In the genomic region with DNA sequence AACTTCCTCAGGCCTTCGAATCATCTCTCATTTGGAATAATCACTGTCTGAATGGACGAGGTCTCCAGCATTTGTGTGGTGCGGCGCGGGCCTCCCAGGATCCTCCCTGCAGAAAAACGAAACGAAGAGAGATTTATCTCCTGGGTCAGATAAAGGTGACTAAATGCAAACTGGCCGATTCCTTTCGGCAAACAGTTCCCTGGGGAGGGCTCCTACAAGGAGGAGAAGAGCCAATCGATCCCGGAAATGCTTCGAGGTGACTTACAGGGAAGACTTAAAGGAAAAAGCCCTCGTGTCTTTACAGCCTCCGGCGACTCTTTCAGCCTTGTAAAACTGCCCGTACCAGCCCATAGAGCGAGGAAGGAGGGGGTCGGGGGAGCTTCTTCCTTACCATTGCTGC, we compare ENCODE assay signal across 1 cellular context.
TF ChIP-seq lines count a peak whose summit lies in the region.

No MANE protein-coding gene starts in this region.

TF ChIP-seq in WTC11, 78 proteins besides CTCF, POLR2A, EP300 and RAD21 (continued from another document):
- TF ChIP-seq, protein P1, sequence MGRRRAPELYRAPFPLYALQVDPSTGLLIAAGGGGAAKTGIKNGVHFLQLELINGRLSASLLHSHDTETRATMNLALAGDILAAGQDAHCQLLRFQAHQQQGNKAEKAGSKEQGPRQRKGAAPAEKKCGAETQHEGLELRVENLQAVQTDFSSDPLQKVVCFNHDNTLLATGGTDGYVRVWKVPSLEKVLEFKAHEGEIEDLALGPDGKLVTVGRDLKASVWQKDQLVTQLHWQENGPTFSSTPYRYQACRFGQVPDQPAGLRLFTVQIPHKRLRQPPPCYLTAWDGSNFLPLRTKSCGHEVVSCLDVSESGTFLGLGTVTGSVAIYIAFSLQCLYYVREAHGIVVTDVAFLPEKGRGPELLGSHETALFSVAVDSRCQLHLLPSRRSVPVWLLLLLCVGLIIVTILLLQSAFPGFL (CRISPR knock-in tag; IDR thresholded peaks at IDR 0.05; ENCODE audit: borderline replicate concordance): no peak
- TF ChIP-seq GRHL2 (CRISPR knock-in tag; IDR thresholded peaks at IDR 0.05; ENCODE audit: insufficient replicate concordance, severe bottlenecking): no peak
- TF ChIP-seq, protein P2, sequence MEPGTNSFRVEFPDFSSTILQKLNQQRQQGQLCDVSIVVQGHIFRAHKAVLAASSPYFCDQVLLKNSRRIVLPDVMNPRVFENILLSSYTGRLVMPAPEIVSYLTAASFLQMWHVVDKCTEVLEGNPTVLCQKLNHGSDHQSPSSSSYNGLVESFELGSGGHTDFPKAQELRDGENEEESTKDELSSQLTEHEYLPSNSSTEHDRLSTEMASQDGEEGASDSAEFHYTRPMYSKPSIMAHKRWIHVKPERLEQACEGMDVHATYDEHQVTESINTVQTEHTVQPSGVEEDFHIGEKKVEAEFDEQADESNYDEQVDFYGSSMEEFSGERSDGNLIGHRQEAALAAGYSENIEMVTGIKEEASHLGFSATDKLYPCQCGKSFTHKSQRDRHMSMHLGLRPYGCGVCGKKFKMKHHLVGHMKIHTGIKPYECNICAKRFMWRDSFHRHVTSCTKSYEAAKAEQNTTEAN (CRISPR knock-in tag; IDR thresholded peaks at IDR 0.05): no peak
- TF ChIP-seq, protein P3, sequence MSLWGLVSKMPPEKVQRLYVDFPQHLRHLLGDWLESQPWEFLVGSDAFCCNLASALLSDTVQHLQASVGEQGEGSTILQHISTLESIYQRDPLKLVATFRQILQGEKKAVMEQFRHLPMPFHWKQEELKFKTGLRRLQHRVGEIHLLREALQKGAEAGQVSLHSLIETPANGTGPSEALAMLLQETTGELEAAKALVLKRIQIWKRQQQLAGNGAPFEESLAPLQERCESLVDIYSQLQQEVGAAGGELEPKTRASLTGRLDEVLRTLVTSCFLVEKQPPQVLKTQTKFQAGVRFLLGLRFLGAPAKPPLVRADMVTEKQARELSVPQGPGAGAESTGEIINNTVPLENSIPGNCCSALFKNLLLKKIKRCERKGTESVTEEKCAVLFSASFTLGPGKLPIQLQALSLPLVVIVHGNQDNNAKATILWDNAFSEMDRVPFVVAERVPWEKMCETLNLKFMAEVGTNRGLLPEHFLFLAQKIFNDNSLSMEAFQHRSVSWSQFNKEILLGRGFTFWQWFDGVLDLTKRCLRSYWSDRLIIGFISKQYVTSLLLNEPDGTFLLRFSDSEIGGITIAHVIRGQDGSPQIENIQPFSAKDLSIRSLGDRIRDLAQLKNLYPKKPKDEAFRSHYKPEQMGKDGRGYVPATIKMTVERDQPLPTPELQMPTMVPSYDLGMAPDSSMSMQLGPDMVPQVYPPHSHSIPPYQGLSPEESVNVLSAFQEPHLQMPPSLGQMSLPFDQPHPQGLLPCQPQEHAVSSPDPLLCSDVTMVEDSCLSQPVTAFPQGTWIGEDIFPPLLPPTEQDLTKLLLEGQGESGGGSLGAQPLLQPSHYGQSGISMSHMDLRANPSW (CRISPR knock-in tag; conservative IDR thresholded peaks at IDR 0.05; ENCODE audit: low read depth): no peak
- TF ChIP-seq, protein P4, sequence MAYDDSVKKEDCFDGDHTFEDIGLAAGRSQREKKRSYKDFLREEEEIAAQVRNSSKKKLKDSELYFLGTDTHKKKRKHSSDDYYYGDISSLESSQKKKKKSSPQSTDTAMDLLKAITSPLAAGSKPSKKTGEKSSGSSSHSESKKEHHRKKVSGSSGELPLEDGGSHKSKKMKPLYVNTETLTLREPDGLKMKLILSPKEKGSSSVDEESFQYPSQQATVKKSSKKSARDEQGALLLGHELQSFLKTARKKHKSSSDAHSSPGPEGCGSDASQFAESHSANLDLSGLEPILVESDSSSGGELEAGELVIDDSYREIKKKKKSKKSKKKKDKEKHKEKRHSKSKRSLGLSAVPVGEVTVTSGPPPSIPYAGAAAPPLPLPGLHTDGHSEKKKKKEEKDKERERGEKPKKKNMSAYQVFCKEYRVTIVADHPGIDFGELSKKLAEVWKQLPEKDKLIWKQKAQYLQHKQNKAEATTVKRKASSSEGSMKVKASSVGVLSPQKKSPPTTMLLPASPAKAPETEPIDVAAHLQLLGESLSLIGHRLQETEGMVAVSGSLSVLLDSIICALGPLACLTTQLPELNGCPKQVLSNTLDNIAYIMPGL (CRISPR knock-in tag; IDR thresholded peaks at IDR 0.05): no peak
- TF ChIP-seq, protein P5, sequence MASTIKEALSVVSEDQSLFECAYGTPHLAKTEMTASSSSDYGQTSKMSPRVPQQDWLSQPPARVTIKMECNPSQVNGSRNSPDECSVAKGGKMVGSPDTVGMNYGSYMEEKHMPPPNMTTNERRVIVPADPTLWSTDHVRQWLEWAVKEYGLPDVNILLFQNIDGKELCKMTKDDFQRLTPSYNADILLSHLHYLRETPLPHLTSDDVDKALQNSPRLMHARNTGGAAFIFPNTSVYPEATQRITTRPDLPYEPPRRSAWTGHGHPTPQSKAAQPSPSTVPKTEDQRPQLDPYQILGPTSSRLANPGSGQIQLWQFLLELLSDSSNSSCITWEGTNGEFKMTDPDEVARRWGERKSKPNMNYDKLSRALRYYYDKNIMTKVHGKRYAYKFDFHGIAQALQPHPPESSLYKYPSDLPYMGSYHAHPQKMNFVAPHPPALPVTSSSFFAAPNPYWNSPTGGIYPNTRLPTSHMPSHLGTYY (CRISPR knock-in tag; IDR thresholded peaks at IDR 0.05): no peak
- TF ChIP-seq IRF2 (CRISPR knock-in tag; IDR thresholded peaks at IDR 0.05; ENCODE audit: borderline replicate concordance, low read depth): no peak
